8 cellular contexts compared by ENCODE assay signal in genomic region chr4:184534511-184535391, GRCh38.
DNase-seq lines count a peak whose midpoint lies in the region; ATAC-seq and TF ChIP-seq lines count a peak whose summit lies in the region.

No MANE protein-coding gene starts in this region.

- no peaks in the 10 kb centered on the region for H3K27me3 Mint-ChIP-seq in T-cell

- H3K4me3 ChIP-seq in right atrium auricular region (no peak overlapping the region), gastroesophageal sphincter (no peak overlapping the region), suprapubic skin (no peak overlapping the region)

- H3K27ac ChIP-seq in right atrium auricular region: peak overlapping the region; percentile 97
- H3K27ac ChIP-seq in gastroesophageal sphincter: peak overlapping the region; percentile 86 to 99 (median 96)
- peak overlapping the region; percentile 56 for H3K27ac ChIP-seq in suprapubic skin

- DNase-seq in right atrium auricular region (ENCODE audit: low spot score) (no peak), cardiac septum (ENCODE audit: low spot score) (no peak), T-cell (no peak), suprapubic skin (ENCODE audit: low spot score in 2 of 2) (no peak), posterior vena cava (ENCODE audit: low spot score) (no peak)
- no peak for DNase-seq in stimulated activated CD4-positive, alpha-beta T cell treated with anti-CD3 and anti-CD28 coated beads, Interleukin-12 subunit alpha, Interleukin-12 subunit beta, amount 100 ng/mL, for 4 hours

- CTCF ChIA-PET in T-cell (lab: Charles Lee): interaction anchor here in 1 of 2 donors (0.5 to 2.6 kb wide), 8 partner anchors 20 to 271 kb away, joined by 3 to 10 read pairs (median 4); partner anchors contain the start of genes CENPU and IRF2

- 49 to 60% methylated on average over 5 of the region's 5 CpGs for WGBS in gastroesophageal sphincter (ENCODE audit: low coverage in 1 of 2), 2 donors
- 71% methylated on average over 5 of the region's 5 CpGs for WGBS in suprapubic skin

- no peak for TF ChIP-seq POLR2A in gastroesophageal sphincter (IDR thresholded peaks at IDR 0.05)
- no peak for TF ChIP-seq POLR2A in suprapubic skin (IDR thresholded peaks at IDR 0.05)

- H3K4me1 ChIP-seq in right atrium auricular region: peaks cover 0 to 36% of the 10 kb centered on the region in 2 donors
- H3K4me1 ChIP-seq in gastroesophageal sphincter: peaks cover 7 to 43% (median 10%) of the 10 kb centered on the region in 3 donors
- peaks cover 41% of the 10 kb centered on the region for H3K4me1 ChIP-seq in suprapubic skin

- H3K4me3 Mint-ChIP-seq in T-cell: peak overlapping the region; percentile 63 to 83 (median 68)

- intact Hi-C loops in cardiac septum (cut with DNase I): loop anchor here (5.0 to 10.0 kb wide), 3 partner anchors 120 to 200 kb away; partner anchors contain the start of gene CENPU
- intact Hi-C loops in posterior vena cava (cut with DNase I): loop anchor here (5.0 to 10.0 kb wide), 3 partner anchors 60 to 247 kb away; partner anchors contain the start of gene IRF2 (in 1 of the 2)

- H3K36me3 ChIP-seq in right atrium auricular region (no peaks in the 10 kb centered on the region), gastroesophageal sphincter (no peaks in the 10 kb centered on the region), suprapubic skin (no peaks in the 10 kb centered on the region)

- TF ChIP-seq CTCF in right atrium auricular region (IDR thresholded peaks at IDR 0.05): no peak
- TF ChIP-seq CTCF in gastroesophageal sphincter (IDR thresholded peaks at IDR 0.05): peak in 1 of 4 experiments; percentile 8
- no peak for TF ChIP-seq CTCF in suprapubic skin (IDR thresholded peaks at IDR 0.05)

- H3K4me1 Mint-ChIP-seq in T-cell: peaks cover 43 to 62% (median 57%) of the 10 kb centered on the region in 3 donors

- H3K9me3 Mint-ChIP-seq in T-cell: no peaks in the 10 kb centered on the region

- H3K27ac Mint-ChIP-seq in T-cell: peak overlapping the region; percentile 95 to 96

- H3K36me3 Mint-ChIP-seq in T-cell: no peaks in the 10 kb centered on the region

- TF ChIP-seq EP300 in gastroesophageal sphincter (IDR thresholded peaks at IDR 0.05) (no peak), suprapubic skin (IDR thresholded peaks at IDR 0.05) (no peak)

- POLR2A ChIA-PET in T-cell (lab: Charles Lee): interaction anchor here in 1 of 2 donors (0.5 to 1.0 kb wide), 2 partner anchors 60 to 101 kb away, joined by 3 to 9 read pairs; partner anchors contain the start of gene IRF2

- no peaks in the 10 kb centered on the region for H3K27me3 ChIP-seq in right atrium auricular region
- no peaks in the 10 kb centered on the region for H3K27me3 ChIP-seq in gastroesophageal sphincter
- no peaks in the 10 kb centered on the region for H3K27me3 ChIP-seq in suprapubic skin

- ATAC-seq in HG03103 (IDR thresholded peaks at IDR 0.05; ENCODE audit: low read depth, unreplicated experiment) (peak; percentile 42), T-cell (replicated peaks in 1 of 4) (peak; percentile 32 to 55 (median 32)), gastroesophageal sphincter (no peak)

- H3K9me3 ChIP-seq in right atrium auricular region: no peaks in the 10 kb centered on the region
- no peaks in the 10 kb centered on the region for H3K9me3 ChIP-seq in gastroesophageal sphincter
- H3K9me3 ChIP-seq in suprapubic skin: no peaks in the 10 kb centered on the region
